ENCODE assay signal across 8 cellular contexts in the genomic region with DNA sequence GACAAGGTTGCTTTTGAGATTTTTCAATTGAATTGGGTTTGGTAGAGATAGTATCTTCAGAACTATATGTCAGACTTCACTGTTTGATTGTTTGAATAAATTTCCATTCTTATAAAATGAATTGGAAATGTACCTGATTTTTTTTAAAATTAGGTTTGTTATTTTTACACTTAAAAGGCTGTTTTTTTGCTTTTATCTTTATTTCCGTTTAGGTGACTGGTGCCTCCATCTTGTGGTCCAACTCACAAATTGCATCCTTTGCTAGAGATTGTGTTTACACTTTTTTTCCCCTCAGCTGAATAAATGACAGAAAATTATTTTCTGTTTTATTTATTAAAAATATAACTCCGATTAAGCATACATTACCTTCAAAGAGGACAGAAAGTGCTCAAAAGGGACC. TPM values are rescaled to one million over a fixed set of nuclear protein-coding genes. Genes with fewer than 3 reads are reported as not detected.
DNase-seq lines count a peak whose midpoint lies in the region; ATAC-seq and TF ChIP-seq lines count a peak whose summit lies in the region.

No MANE protein-coding gene starts in this region.

- peak; percentile 50 for TF ChIP-seq CTCF in OCI-LY3 (IDR thresholded peaks at IDR 0.05; ENCODE audit: low read depth, low read length)
- TF ChIP-seq CTCF in smooth muscle cell (IDR thresholded peaks at IDR 0.05; ENCODE audit: borderline replicate concordance, insufficient read depth, poor library complexity, severe bottlenecking): peak; percentile 58

- H3K9me3 Mint-ChIP-seq in activated CD4-positive, alpha-beta T cell treated with anti-CD3 and anti-CD28 coated beads for 36 hours (ENCODE audit: low read depth): peaks cover 5% of the 10 kb centered on the region

- no peak overlapping the region for H3K4me3 Mint-ChIP-seq in activated CD4-positive, alpha-beta T cell treated with anti-CD3 and anti-CD28 coated beads for 36 hours

- H3K27ac Mint-ChIP-seq in activated CD4-positive, alpha-beta T cell treated with anti-CD3 and anti-CD28 coated beads for 36 hours: no peak overlapping the region

- no peak overlapping the region for H3K4me3 ChIP-seq in OCI-LY3 (ENCODE audit: low read length)
- H3K4me3 ChIP-seq in smooth muscle cell: no peak overlapping the region

- no peaks in the 10 kb centered on the region for H3F3A ChIP-seq in smooth muscle cell (ENCODE audit: low read depth)

- no peak overlapping the region for H2AFZ ChIP-seq in OCI-LY3 (ENCODE audit: low read depth, low read length)
- no peak overlapping the region for H2AFZ ChIP-seq in smooth muscle cell (ENCODE audit: low read depth)

- no peaks in the 10 kb centered on the region for H3K9me3 ChIP-seq in OCI-LY3 (ENCODE audit: insufficient read depth, low read length)
- no peaks in the 10 kb centered on the region for H3K9me3 ChIP-seq in smooth muscle cell (replicated peaks; ENCODE audit: low read depth)

- peak; percentile 12 for DNase-seq in activated CD4-positive, alpha-beta T cell treated with anti-CD3 and anti-CD28 coated beads for 36 hours
- no peak for DNase-seq in activated CD4-positive, alpha-beta T cell treated with anti-CD3 and anti-CD28 coated beads for 1 hour
- peak; percentile 10 for DNase-seq in fibroblast of gingiva (ENCODE audit: low read depth)
- DNase-seq in smooth muscle cell (lab: John Stamatoyannopoulos, UW; ENCODE audit: unreplicated experiment): no peak
- no peak for DNase-seq in stimulated activated CD8-positive, alpha-beta memory T cell treated with anti-CD3 and anti-CD28 coated beads, Interleukin-4, amount 100 ng/mL, for 48 hours

- no peaks in the 10 kb centered on the region for H3K27me3 Mint-ChIP-seq in activated CD4-positive, alpha-beta T cell treated with anti-CD3 and anti-CD28 coated beads for 36 hours

- 27% methylated on average over 2 of the region's 2 CpGs for WGBS in smooth muscle cell (ENCODE audit: low lambda C conversion rate)

- CTCF ChIA-PET in activated CD4-positive, alpha-beta T cell treated with anti-CD3 and anti-CD28 coated beads for 36 hours (lab: Charles Lee): no interaction called here

- H3K36me3 Mint-ChIP-seq in activated CD4-positive, alpha-beta T cell treated with anti-CD3 and anti-CD28 coated beads for 36 hours (ENCODE audit: low read depth): peaks cover 7% of the 10 kb centered on the region

- no peaks in the 10 kb centered on the region for H3K27me3 ChIP-seq in OCI-LY3 (ENCODE audit: low read depth, low read length)
- H3K27me3 ChIP-seq in smooth muscle cell (ENCODE audit: low read depth): no peaks in the 10 kb centered on the region

- peaks cover 14% of the 10 kb centered on the region for H3K4me1 Mint-ChIP-seq in activated CD4-positive, alpha-beta T cell treated with anti-CD3 and anti-CD28 coated beads for 36 hours

- H3K4me2 ChIP-seq in OCI-LY3 (ENCODE audit: low read length) (peak overlapping the region; percentile 40; the same call in 1 of the 2 replicates), smooth muscle cell (no peak overlapping the region)

- H3K4me1 ChIP-seq in OCI-LY3 (ENCODE audit: low read length) (peaks cover 6% of the 10 kb centered on the region), smooth muscle cell (ENCODE audit: low read depth) (no peaks in the 10 kb centered on the region)

- no peak for ATAC-seq in activated CD4-positive, alpha-beta T cell treated with anti-CD3 and anti-CD28 coated beads for 36 hours
- no peak for ATAC-seq in HG02642 (IDR thresholded peaks at IDR 0.05; ENCODE audit: poor library complexity, unreplicated experiment)
- ATAC-seq in GM21447 (IDR thresholded peaks at IDR 0.05; ENCODE audit: unreplicated experiment): no peak

- H3K79me2 ChIP-seq in OCI-LY3 (ENCODE audit: low read length) (peaks cover 17% of the 10 kb centered on the region), smooth muscle cell (ENCODE audit: low read depth) (peaks cover 54% of the 10 kb centered on the region)

- H3K27ac ChIP-seq in OCI-LY3 (ENCODE audit: low read length) (no peak overlapping the region), smooth muscle cell (ENCODE audit: low read depth) (no peak overlapping the region)

- POLR2A ChIA-PET in activated CD4-positive, alpha-beta T cell treated with anti-CD3 and anti-CD28 coated beads for 36 hours (lab: Charles Lee): no interaction called here

- intact Hi-C loops in activated CD4-positive, alpha-beta T cell treated with anti-CD3 and anti-CD28 coated beads for 36 hours (cut with DNase I, micrococcal nuclease): no loop called here

- H3K9ac ChIP-seq in OCI-LY3 (ENCODE audit: low read length) (no peak overlapping the region), smooth muscle cell (ENCODE audit: low read depth) (no peak overlapping the region)

- no peaks in the 10 kb centered on the region for H4K20me1 ChIP-seq in OCI-LY3 (ENCODE audit: insufficient read depth, low read length)
- H4K20me1 ChIP-seq in smooth muscle cell (ENCODE audit: low read depth): peaks cover 23% of the 10 kb centered on the region

- H3K36me3 ChIP-seq in OCI-LY3 (replicated peaks; ENCODE audit: low read depth, low read length) (no peaks in the 10 kb centered on the region), smooth muscle cell (ENCODE audit: low read depth) (no peaks in the 10 kb centered on the region)

RNA-seq across cellular contexts. Expression of a gene that starts 15.6 kb away (rescaled TPM):
- total RNA-seq in activated CD4-positive, alpha-beta T cell treated with anti-CD3 and anti-CD28 coated beads for 36 hours: 10 to 100 TPM; 39.3 to 46.6 TPM
- total RNA-seq in smooth muscle cell: 39.1 and 41.1 TPM in 2 replicates
- polyA plus RNA-seq in smooth muscle cell: 55.3 and 71.2 TPM in 2 replicates

RNA-seq across cellular contexts. Expression of a gene that starts 15.7 kb away (rescaled TPM):
- 10 to 100 TPM in 1 of 2 experiments, 1 to 10 TPM in 1; 9.0 to 12.5 TPM for total RNA-seq in activated CD4-positive, alpha-beta T cell treated with anti-CD3 and anti-CD28 coated beads for 36 hours
- total RNA-seq in smooth muscle cell: 25.3 and 28.9 TPM in 2 replicates
- polyA plus RNA-seq in smooth muscle cell: 19.5 TPM in 2 replicates

Comparison
In these comparisons a context has a peak if more than half of its experiments do, and no peak if none do; other contexts are left out.
1. DNase-seq: peak in activated CD4-positive, alpha-beta T cell treated with anti-CD3 and anti-CD28 coated beads for 36 hours (single experiment) and fibroblast of gingiva (single experiment); none in activated CD4-positive, alpha-beta T cell treated with anti-CD3 and anti-CD28 coated beads for 1 hour (single experiment), smooth muscle cell (single experiment) and stimulated activated CD8-positive, alpha-beta memory T cell treated with anti-CD3 and anti-CD28 coated beads, Interleukin-4, amount 100 ng/mL, for 48 hours (single experiment).